In genomic region chr12:65106948-65107347, GRCh38 we compare ENCODE assay signal across 11 cellular contexts. TPM values are rescaled to one million over a fixed set of nuclear protein-coding genes. Genes with fewer than 3 reads are reported as not detected.
A peak's percentile ranks its signal among the peaks of the same experiment; 100 is the strongest.
DNase-seq lines count a peak whose midpoint lies in the region; ATAC-seq, FAIRE-seq and TF ChIP-seq lines count a peak whose summit lies in the region.
"Had no signal": no experiment of that assay in that cellular context is flagged by ENCODE, and none has a peak within 500 bp of the region (broad histone marks: within the 10 kb centered on the region; RNA-seq: fewer than 3 reads in every experiment).

No MANE protein-coding gene starts in this region.

- H3K27ac Mint-ChIP-seq in activated CD8-positive, alpha-beta memory T cell treated with anti-CD3 and anti-CD28 coated beads, Interleukin-2, amount 10 ng/mL, durations not matched to agents 7 days and 5 days: no peak overlapping the region

- H3K4me3 ChIP-seq in GM12865 (ENCODE audit: low read depth, low read length): no peak overlapping the region
- no peak overlapping the region for H3K4me3 ChIP-seq in adipocyte (ENCODE audit: low read length)
- H3K4me3 ChIP-seq: SJSA1 had no signal

- peaks cover 8% of the 10 kb centered on the region for H3K27me3 Mint-ChIP-seq in activated CD8-positive, alpha-beta memory T cell treated with anti-CD3 and anti-CD28 coated beads, Interleukin-2, amount 10 ng/mL, durations not matched to agents 7 days and 5 days

- H3K4me3 Mint-ChIP-seq in activated CD8-positive, alpha-beta memory T cell treated with anti-CD3 and anti-CD28 coated beads, Interleukin-2, amount 10 ng/mL, durations not matched to agents 7 days and 5 days: no peak overlapping the region

- no peaks in the 10 kb centered on the region for H3K4me1 Mint-ChIP-seq in activated CD8-positive, alpha-beta memory T cell treated with anti-CD3 and anti-CD28 coated beads, Interleukin-2, amount 10 ng/mL, durations not matched to agents 7 days and 5 days

- peak; percentile 23 for TF ChIP-seq CTCF in GM12865 (IDR thresholded peaks at IDR 0.05; ENCODE audit: insufficient read depth, low read depth, low read length, missing control alignments)

- peak; percentile 79 for FAIRE-seq in islet of Langerhans (lab: Jason Lieb, UNC)

- H3K9ac ChIP-seq in adipocyte (ENCODE audit: low read length): no peak overlapping the region

- no peaks in the 10 kb centered on the region for H3K9me3 Mint-ChIP-seq in activated CD8-positive, alpha-beta memory T cell treated with anti-CD3 and anti-CD28 coated beads, Interleukin-2, amount 10 ng/mL, durations not matched to agents 7 days and 5 days (ENCODE audit: low read depth)

- no peak for ATAC-seq in HG02852 (IDR thresholded peaks at IDR 0.05; ENCODE audit: unreplicated experiment)
- ATAC-seq in activated CD8-positive, alpha-beta memory T cell treated with anti-CD3 and anti-CD28 coated beads, Interleukin-2, amount 10 ng/mL, durations not matched to agents 7 days and 5 days: no peak

- no peaks in the 10 kb centered on the region for H3K27me3 ChIP-seq in adipocyte (replicated peaks; ENCODE audit: control insufficient read depth, insufficient read depth, low read length)

- H3K9me3 ChIP-seq in adipocyte (ENCODE audit: control insufficient read depth, low read length): no peaks in the 10 kb centered on the region
- H3K9me3 ChIP-seq: SJSA1 had no signal

- no peaks in the 10 kb centered on the region for H3K36me3 ChIP-seq in adipocyte (ENCODE audit: control insufficient read depth, insufficient read depth, low read length, severe bottlenecking)
- H3K36me3 ChIP-seq: SJSA1 had no signal

- peak; percentile 13 for DNase-seq in AG20443 (ENCODE audit: low spot score)
- no peak for DNase-seq in GM12865 (ENCODE audit: low read depth)
- DNase-seq in adipocyte (ENCODE audit: low read depth): peak; percentile 41
- no peak for DNase-seq in activated CD8-positive, alpha-beta memory T cell treated with anti-CD3 and anti-CD28 coated beads, Interleukin-2, amount 10 ng/mL, durations not matched to agents 7 days and 5 days
- DNase-seq in epidermal melanocyte (ENCODE audit: insufficient read length, low spot score): no peak
- no peak for DNase-seq in medulla oblongata (ENCODE audit: extremely low spot score)
- DNase-seq: activated CD8-positive, alpha-beta memory T cell treated with anti-CD3 and anti-CD28 coated beads, Interleukin-2, amount 50 U/mL, for 48 hours; KG1 had no signal

- H3K4me1 ChIP-seq in adipocyte (ENCODE audit: control insufficient read depth, insufficient read depth, low read length): peaks cover 2% of the 10 kb centered on the region
- H3K4me1 ChIP-seq: SJSA1 had no signal

- H3K36me3 Mint-ChIP-seq in activated CD8-positive, alpha-beta memory T cell treated with anti-CD3 and anti-CD28 coated beads, Interleukin-2, amount 10 ng/mL, durations not matched to agents 7 days and 5 days: no peaks in the 10 kb centered on the region

- CTCF ChIA-PET in activated CD8-positive, alpha-beta memory T cell treated with anti-CD3 and anti-CD28 coated beads, Interleukin-2, amount 10 ng/mL, durations not matched to agents 7 days and 5 days (lab: Charles Lee): interaction anchor here (0.8 to 1.3 kb wide), 2 partner anchors 216 to 305 kb away, joined by 3 read pairs; no protein-coding TSS in a partner anchor

RNA-seq across cellular contexts. Expression of gene WIF1, which starts 14.2 kb away (rescaled TPM):
- total RNA-seq in activated CD8-positive, alpha-beta memory T cell treated with anti-CD3 and anti-CD28 coated beads, Interleukin-2, amount 10 ng/mL, durations not matched to agents 7 days and 5 days: not detected
- total RNA-seq: SJSA1 had no signal

Comparison
In these comparisons a context has a peak if more than half of its experiments do, and no peak if none do; other contexts are left out.
1. DNase-seq: peak in AG20443 (single experiment) and adipocyte (single experiment); none in GM12865 (single experiment), activated CD8-positive, alpha-beta memory T cell treated with anti-CD3 and anti-CD28 coated beads, Interleukin-2, amount 10 ng/mL, durations not matched to agents 7 days and 5 days (single experiment), epidermal melanocyte (single experiment) and medulla oblongata (single experiment).